In genomic region chr17:42677012-42677857, GRCh38 we compare ENCODE assay signal across 8 cellular contexts. TPM values are rescaled to one million over a fixed set of nuclear protein-coding genes. Genes with fewer than 3 reads are reported as not detected.
DNase-seq lines count a peak whose midpoint lies in the region; ATAC-seq and FAIRE-seq lines count a peak whose summit lies in the region.

No MANE protein-coding gene starts in this region.

- peaks cover 39% of the 10 kb centered on the region for H3K27me3 Mint-ChIP-seq in activated CD4-positive, alpha-beta T cell treated with anti-CD3 and anti-CD28 coated beads, Interleukin-2, amount 10 ng/mL, durations not matched to agents 24 days and 14 days

- H3K4me3 Mint-ChIP-seq in activated CD4-positive, alpha-beta T cell treated with anti-CD3 and anti-CD28 coated beads, Interleukin-2, amount 10 ng/mL, durations not matched to agents 24 days and 14 days: peak overlapping the region; percentile 81

- peak; percentile 33 for FAIRE-seq in colon (lab: Jason Lieb, UNC)

- no peaks in the 10 kb centered on the region for H3K36me3 Mint-ChIP-seq in activated CD4-positive, alpha-beta T cell treated with anti-CD3 and anti-CD28 coated beads, Interleukin-2, amount 10 ng/mL, durations not matched to agents 24 days and 14 days (ENCODE audit: low read depth)

- peaks cover 46% of the 10 kb centered on the region for H3K4me1 Mint-ChIP-seq in activated CD4-positive, alpha-beta T cell treated with anti-CD3 and anti-CD28 coated beads, Interleukin-2, amount 10 ng/mL, durations not matched to agents 24 days and 14 days

- H3K27ac Mint-ChIP-seq in activated CD4-positive, alpha-beta T cell treated with anti-CD3 and anti-CD28 coated beads, Interleukin-2, amount 10 ng/mL, durations not matched to agents 24 days and 14 days: peak overlapping the region; percentile 79

- H3K9me3 Mint-ChIP-seq in activated CD4-positive, alpha-beta T cell treated with anti-CD3 and anti-CD28 coated beads, Interleukin-2, amount 10 ng/mL, durations not matched to agents 24 days and 14 days: no peaks in the 10 kb centered on the region

- ATAC-seq in GM19324 (IDR thresholded peaks at IDR 0.05; ENCODE audit: low FRiP score, unreplicated experiment) (peak; percentile 77), HG03457 (IDR thresholded peaks at IDR 0.05; ENCODE audit: unreplicated experiment) (peak; percentile 41)

- peak; percentile 99 for DNase-seq in Ammon's horn (ENCODE audit: low spot score)
- peak; percentile 96 for DNase-seq in NCI-H524 treated with DMSO at 0.1 percent for 48 hours (lab: John Stamatoyannopoulos, UW)
- peak; percentile 99 for DNase-seq in activated CD4-positive, alpha-beta T cell treated with anti-CD3 and anti-CD28 coated beads, Interleukin-2, amount 10 ng/mL, durations not matched to agents 24 days and 14 days
- DNase-seq in kidney glomerular epithelial cell (lab: John Stamatoyannopoulos, UW): peak; percentile 98
- peak; percentile 100 for DNase-seq in stimulated activated CD4-positive, alpha-beta T cell treated with anti-CD3 and anti-CD28 coated beads, Interleukin-15, amount 100 ng/mL, for 24 hours

- intact Hi-C loops in activated CD4-positive, alpha-beta T cell treated with anti-CD3 and anti-CD28 coated beads, Interleukin-2, amount 10 ng/mL, durations not matched to agents 24 days and 14 days (cut with micrococcal nuclease): loop anchor here (1.0 to 5.0 kb wide), 6 partner anchors 18 to 485 kb away; partner anchors contain the start of genes EZH1, GHDC, NAGLU and RETREG3

RNA-seq across cellular contexts. Expression of gene PLEKHH3, which starts 0.4 kb away (rescaled TPM):
- 0.77 and 1.1 TPM in 2 replicates for total RNA-seq in activated CD4-positive, alpha-beta T cell treated with anti-CD3 and anti-CD28 coated beads, Interleukin-2, amount 10 ng/mL, durations not matched to agents 24 days and 14 days

RNA-seq across cellular contexts. Expression of gene CCR10, which starts 4.4 kb away (rescaled TPM):
- 0.17 and 0.75 TPM in 2 replicates for total RNA-seq in activated CD4-positive, alpha-beta T cell treated with anti-CD3 and anti-CD28 coated beads, Interleukin-2, amount 10 ng/mL, durations not matched to agents 24 days and 14 days

RNA-seq across cellular contexts. Expression of gene CNTNAP1, which starts 5.1 kb away (rescaled TPM):
- total RNA-seq in activated CD4-positive, alpha-beta T cell treated with anti-CD3 and anti-CD28 coated beads, Interleukin-2, amount 10 ng/mL, durations not matched to agents 24 days and 14 days: 3.0 and 3.2 TPM in 2 replicates

RNA-seq across cellular contexts. Expression of gene TUBG2, which starts 18.2 kb away (rescaled TPM):
- 11.8 and 12.9 TPM in 2 replicates for total RNA-seq in activated CD4-positive, alpha-beta T cell treated with anti-CD3 and anti-CD28 coated beads, Interleukin-2, amount 10 ng/mL, durations not matched to agents 24 days and 14 days

Comparison
In these comparisons a context has a peak if more than half of its experiments do, and no peak if none do; other contexts are left out.
1. Peak in every context shown above with its lines: DNase-seq and ATAC-seq.